In genomic region chr17:45648642-45649041, GRCh38 we compare ENCODE assay signal across 15 cellular contexts.
DNase-seq lines count a peak whose midpoint lies in the region; TF ChIP-seq lines count a peak whose summit lies in the region.
"Had no signal": no experiment of that assay in that cellular context is flagged by ENCODE, and none has a peak within 500 bp of the region (broad histone marks: within the 10 kb centered on the region; RNA-seq: fewer than 3 reads in every experiment).

No MANE protein-coding gene starts in this region.

- intact Hi-C loops in Calu3 (cut with micrococcal nuclease; ENCODE audit: unreplicated experiment), result no loop called here

- BruUV-seq in Calu3 (replicated peaks; lab: Mats Ljungman, UMichigan), result no TSS peak

- no peaks in the 10 kb centered on the region for H3K36me3 Mint-ChIP-seq in Calu3 (ENCODE audit: insufficient read depth, unreplicated experiment)
- H3K36me3 Mint-ChIP-seq: naive thymus-derived CD4-positive, alpha-beta T cell had no signal

- CTCF ChIA-PET in Calu3 (lab: Charles Lee), result interaction anchor here (0.8 to 3.0 kb wide), 3 partner anchors 9 to 209 kb away, joined by 3 to 21 read pairs (median 3); no protein-coding TSS in a partner anchor

- no peak overlapping the region for H3K27ac Mint-ChIP-seq in Calu3 (ENCODE audit: unreplicated experiment)
- H3K27ac Mint-ChIP-seq: stimulated activated naive CD8-positive, alpha-beta T cell treated with anti-CD3 and anti-CD28 coated beads, Interleukin-15, Interleukin-2, amounts not matched to agents 100 ng/mL and 50 ng/mL, for 24 hours had no signal

- TF ChIP-seq CTCF in Calu3 (IDR thresholded peaks at IDR 0.05; ENCODE audit: unreplicated experiment) (peak; percentile 28), GM12865 (IDR thresholded peaks at IDR 0.05; ENCODE audit: insufficient read depth, low read depth, low read length, missing control alignments) (peak; percentile 26), fibroblast of villous mesenchyme (IDR thresholded peaks at IDR 0.05; ENCODE audit: insufficient read depth, low read depth, low read length) (peak; percentile 20)

- no peaks in the 10 kb centered on the region for H3K4me1 Mint-ChIP-seq in Calu3 (ENCODE audit: low read depth, unreplicated experiment)

- peak; percentile 21 for DNase-seq in Calu3
- no peak for DNase-seq in GM12865 (ENCODE audit: low read depth)
- peak; percentile 66 for DNase-seq in NCI-H69 (lab: John Stamatoyannopoulos, UW)
- DNase-seq in fibroblast of villous mesenchyme (ENCODE audit: low read depth), result no peak
- DNase-seq in activated CD4-positive, CD25-positive, alpha-beta regulatory T cell (lab: John Stamatoyannopoulos, UW), result no peak
- DNase-seq in NCI-H2029 (lab: John Stamatoyannopoulos, UW), result no peak
- DNase-seq in NCI-H1436 (lab: John Stamatoyannopoulos, UW), result no peak
- DNase-seq in HT-29 (ENCODE audit: low spot score), result no peak
- DNase-seq: left ventricle myocardium superior; MV-4-11; naive thymus-derived CD4-positive, alpha-beta T cell; NCI-H446 treated with DMSO at 0.1 percent for 48 hours had no signal

- no peaks in the 10 kb centered on the region for H3K9me3 Mint-ChIP-seq in Calu3 (ENCODE audit: low read depth, unreplicated experiment)
- H3K9me3 Mint-ChIP-seq: naive thymus-derived CD4-positive, alpha-beta T cell; stimulated activated naive CD8-positive, alpha-beta T cell treated with anti-CD3 and anti-CD28 coated beads, Interleukin-15, Interleukin-2, amounts not matched to agents 100 ng/mL and 50 ng/mL, for 24 hours had no signal

- H3K4me3 Mint-ChIP-seq in Calu3 (ENCODE audit: low read depth, unreplicated experiment), result no peak overlapping the region
- H3K4me3 Mint-ChIP-seq: naive thymus-derived CD4-positive, alpha-beta T cell; stimulated activated naive CD8-positive, alpha-beta T cell treated with anti-CD3 and anti-CD28 coated beads, Interleukin-15, Interleukin-2, amounts not matched to agents 100 ng/mL and 50 ng/mL, for 24 hours had no signal

- peaks cover 67% of the 10 kb centered on the region for H3K27me3 Mint-ChIP-seq in Calu3 (ENCODE audit: unreplicated experiment)

- H3K4me3 ChIP-seq in GM12865 (ENCODE audit: low read depth, low read length) (no peak overlapping the region), fibroblast of villous mesenchyme (ENCODE audit: low read depth, low read length) (no peak overlapping the region)
- H3K4me3 ChIP-seq: HAP-1, right atrium auricular region had no signal

Comparison
In these comparisons a context has a peak if more than half of its experiments do, and no peak if none do; other contexts are left out.
1. DNase-seq: peak in Calu3 (single experiment) and NCI-H69 (single experiment); none in GM12865 (single experiment), fibroblast of villous mesenchyme (single experiment), activated CD4-positive, CD25-positive, alpha-beta regulatory T cell (0 of 4), NCI-H2029 (single experiment), NCI-H1436 (single experiment) and HT-29 (single experiment).
2. Peak in every context shown above with its lines, with median percentiles within 50 percentile points of each other: CTCF ChIP-seq.